Comparison of ENCODE assay signal across 14 cellular contexts in genomic region chr10:130171196-130171595, GRCh38. TPM values are rescaled to one million over a fixed set of nuclear protein-coding genes. Genes with fewer than 3 reads are reported as not detected.
DNase-seq lines count a peak whose midpoint lies in the region; ATAC-seq lines count a peak whose summit lies in the region.
"Had no signal": no experiment of that assay in that cellular context is flagged by ENCODE, and none has a peak within 500 bp of the region (broad histone marks: within the 10 kb centered on the region; RNA-seq: fewer than 3 reads in every experiment).

No MANE protein-coding gene starts in this region.

- DNase-seq in stimulated activated CD4-positive, alpha-beta T cell treated with anti-CD3 and anti-CD28 coated beads, Interleukin-15, amount 100 ng/mL, for 24 hours: peak; percentile 36
- DNase-seq in stimulated activated CD4-positive, alpha-beta T cell treated with anti-CD3 and anti-CD28 coated beads, Interleukin-4, amount 100 ng/mL, for 4 hours: no peak
- peak; percentile 65 for DNase-seq in activated CD4-positive, alpha-beta memory T cell treated with anti-CD3 and anti-CD28 coated beads, Interleukin-2, amount 10 ng/mL, durations not matched to agents 7 days and 5 days
- DNase-seq in T1000 (lab: John Stamatoyannopoulos, UW) (no peak), SW480 (ENCODE audit: low spot score) (no peak), GM03348 (ENCODE audit: low spot score) (no peak)
- DNase-seq in activated CD8-positive, alpha-beta memory T cell treated with anti-CD3 and anti-CD28 coated beads for 24 hours: no peak
- DNase-seq: effector CD8-positive, alpha-beta T cell; lower lobe of right lung; psoas muscle had no signal

- no peak overlapping the region for H3K27ac Mint-ChIP-seq in activated CD4-positive, alpha-beta memory T cell treated with anti-CD3 and anti-CD28 coated beads, Interleukin-2, amount 10 ng/mL, durations not matched to agents 7 days and 5 days
- H3K27ac Mint-ChIP-seq: B cell had no signal

- peaks cover 63% of the 10 kb centered on the region for H3K4me1 Mint-ChIP-seq in activated CD4-positive, alpha-beta memory T cell treated with anti-CD3 and anti-CD28 coated beads, Interleukin-2, amount 10 ng/mL, durations not matched to agents 7 days and 5 days

- POLR2A ChIA-PET in activated CD4-positive, alpha-beta memory T cell treated with anti-CD3 and anti-CD28 coated beads, Interleukin-2, amount 10 ng/mL, durations not matched to agents 7 days and 5 days (lab: Charles Lee): interaction anchor here (1.0 to 3.0 kb wide), 2 partner anchors 29 to 60 kb away, joined by 4 to 12 read pairs; partner anchors contain the start of gene C10orf143

- CTCF ChIA-PET in activated CD4-positive, alpha-beta memory T cell treated with anti-CD3 and anti-CD28 coated beads, Interleukin-2, amount 10 ng/mL, durations not matched to agents 7 days and 5 days (lab: Charles Lee): interaction anchor here (1.4 kb wide), 1 partner anchor 8 kb away, joined by 8 read pairs; no protein-coding TSS in a partner anchor

- H3K4me3 Mint-ChIP-seq in activated CD4-positive, alpha-beta memory T cell treated with anti-CD3 and anti-CD28 coated beads, Interleukin-2, amount 10 ng/mL, durations not matched to agents 7 days and 5 days: no peak overlapping the region
- H3K4me3 Mint-ChIP-seq: B cell had no signal

- ATAC-seq in HG03565 (IDR thresholded peaks at IDR 0.05; ENCODE audit: unreplicated experiment): peak; percentile 69
- ATAC-seq: gastroesophageal sphincter, HepG2, lower lobe of right lung, psoas muscle had no signal

- H3K36me3 Mint-ChIP-seq in activated CD4-positive, alpha-beta memory T cell treated with anti-CD3 and anti-CD28 coated beads, Interleukin-2, amount 10 ng/mL, durations not matched to agents 7 days and 5 days (ENCODE audit: low read depth): peaks cover 66% of the 10 kb centered on the region

- H3K9me3 Mint-ChIP-seq in activated CD4-positive, alpha-beta memory T cell treated with anti-CD3 and anti-CD28 coated beads, Interleukin-2, amount 10 ng/mL, durations not matched to agents 7 days and 5 days: no peaks in the 10 kb centered on the region

- no peaks in the 10 kb centered on the region for H3K27me3 Mint-ChIP-seq in activated CD4-positive, alpha-beta memory T cell treated with anti-CD3 and anti-CD28 coated beads, Interleukin-2, amount 10 ng/mL, durations not matched to agents 7 days and 5 days
- H3K27me3 Mint-ChIP-seq: B cell had no signal

RNA-seq across cellular contexts. Expression of gene GLRX3, which starts 35.0 kb away (rescaled TPM):
- 10 to 100 TPM; 73.8 to 83.7 TPM for total RNA-seq in activated CD4-positive, alpha-beta memory T cell treated with anti-CD3 and anti-CD28 coated beads, Interleukin-2, amount 10 ng/mL, durations not matched to agents 7 days and 5 days

Comparison
In these comparisons a context has a peak if more than half of its experiments do, and no peak if none do; other contexts are left out.
1. DNase-seq: peak in stimulated activated CD4-positive, alpha-beta T cell treated with anti-CD3 and anti-CD28 coated beads, Interleukin-15, amount 100 ng/mL, for 24 hours (single experiment) and activated CD4-positive, alpha-beta memory T cell treated with anti-CD3 and anti-CD28 coated beads, Interleukin-2, amount 10 ng/mL, durations not matched to agents 7 days and 5 days (single experiment); none in stimulated activated CD4-positive, alpha-beta T cell treated with anti-CD3 and anti-CD28 coated beads, Interleukin-4, amount 100 ng/mL, for 4 hours (0 of 2), T1000 (single experiment), activated CD8-positive, alpha-beta memory T cell treated with anti-CD3 and anti-CD28 coated beads for 24 hours (single experiment), SW480 (single experiment) and GM03348 (single experiment).